18 cellular contexts compared by ENCODE assay signal in genomic region chr9:5140151-5140550, GRCh38. TPM values are rescaled to one million over a fixed set of nuclear protein-coding genes. Genes with fewer than 3 reads are reported as not detected.
"Had no signal": no experiment of that assay in that cellular context is flagged by ENCODE, and none has a peak within 500 bp of the region (broad histone marks: within the 10 kb centered on the region; RNA-seq: fewer than 3 reads in every experiment).

No MANE protein-coding gene starts in this region.

- DNase-seq: activated CD4-positive, alpha-beta memory T cell treated with anti-CD3 and anti-CD28 coated beads for 36 hours; activated CD4-positive, alpha-beta T cell treated with anti-CD3 and anti-CD28 coated beads for 1 hour; activated gamma-delta T cell treated with Interleukin-2 at 50 U/mL for 16 hours; activated T-cell treated with anti-CD3 and anti-CD28 coated beads, Interleukin-2, amount 50 U/mL, for 72 hours; cerebellar nuclear complex; effector memory CD4-positive, alpha-beta T cell; heart right ventricle; naive B cell; ovary; spleen; uterus had no signal

- H3K27ac ChIP-seq: gastroesophageal sphincter, heart right ventricle, neural progenitor cell, ovary, spleen, tibial nerve, uterus had no signal

- H3K36me3 ChIP-seq: neural progenitor cell, ovary, uterus had no signal

- ATAC-seq: gastroesophageal sphincter, heart right ventricle, sciatic nerve had no signal

- H3K4me3 ChIP-seq: gastroesophageal sphincter, heart right ventricle, neural progenitor cell, ovary, spleen, tibial nerve, uterus had no signal

- H3K27me3 ChIP-seq: gastroesophageal sphincter, heart right ventricle, neural progenitor cell, ovary, spleen, tibial nerve, uterus had no signal

RNA-seq across cellular contexts. Expression of gene INSL6, which starts 45.3 kb away (rescaled TPM):
- total RNA-seq: activated CD4-positive, alpha-beta memory T cell treated with anti-CD3 and anti-CD28 coated beads for 36 hours; activated T-cell treated with anti-CD3 and anti-CD28 coated beads, Interleukin-2, amount 50 U/mL, for 72 hours; gastroesophageal sphincter; heart right ventricle; lung microvascular endothelial cell; mononuclear cell; ovary; pulmonary artery endothelial cell; sciatic nerve; spleen; tibial nerve had no signal
